ENCODE assay signal across 8 cellular contexts in the genomic region with DNA sequence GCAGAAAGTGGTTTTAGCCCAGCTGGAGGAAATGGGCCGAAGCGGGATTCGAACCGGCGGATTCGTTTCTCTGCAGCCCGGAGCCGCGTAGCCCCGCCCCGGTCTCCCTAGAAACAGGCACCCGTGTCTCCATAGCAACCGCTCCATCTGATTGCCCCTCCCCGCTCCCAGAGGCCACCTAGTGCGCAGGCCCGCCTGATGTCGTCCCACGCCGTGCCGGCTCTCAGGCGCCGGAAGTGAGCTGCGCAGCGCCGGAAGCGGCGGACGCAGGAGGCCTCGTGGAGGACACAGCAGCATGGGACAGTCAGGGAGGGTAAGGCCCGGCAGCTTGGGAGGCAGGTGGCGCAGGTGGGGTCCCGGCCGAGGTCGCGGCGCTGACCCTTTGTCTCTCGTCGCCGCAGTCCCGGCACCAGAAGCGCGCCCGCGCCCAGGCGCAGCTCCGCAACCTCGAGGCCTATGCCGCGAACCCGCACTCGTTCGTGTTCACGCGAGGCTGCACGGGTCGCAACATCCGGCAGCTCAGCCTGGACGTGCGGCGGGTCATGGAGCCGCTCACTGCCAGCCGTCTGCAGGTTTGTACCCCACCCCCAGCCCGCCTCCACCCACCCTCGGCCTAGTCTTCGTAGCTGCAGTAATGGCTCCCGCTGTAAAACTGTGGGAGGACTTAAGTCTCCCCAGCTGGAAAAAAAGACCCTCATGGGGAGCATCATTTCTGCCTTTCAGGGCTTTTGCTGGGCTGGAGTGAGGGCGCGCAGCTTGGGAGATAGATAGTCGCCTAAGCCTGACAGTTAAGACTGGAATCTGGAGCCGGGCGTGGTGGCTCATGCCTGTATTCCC.
A peak's percentile ranks its signal among the peaks of the same experiment; 100 is the strongest.
DNase-seq lines count a peak whose midpoint lies in the region; ATAC-seq and TF ChIP-seq lines count a peak whose summit lies in the region.

A gene with protein sequence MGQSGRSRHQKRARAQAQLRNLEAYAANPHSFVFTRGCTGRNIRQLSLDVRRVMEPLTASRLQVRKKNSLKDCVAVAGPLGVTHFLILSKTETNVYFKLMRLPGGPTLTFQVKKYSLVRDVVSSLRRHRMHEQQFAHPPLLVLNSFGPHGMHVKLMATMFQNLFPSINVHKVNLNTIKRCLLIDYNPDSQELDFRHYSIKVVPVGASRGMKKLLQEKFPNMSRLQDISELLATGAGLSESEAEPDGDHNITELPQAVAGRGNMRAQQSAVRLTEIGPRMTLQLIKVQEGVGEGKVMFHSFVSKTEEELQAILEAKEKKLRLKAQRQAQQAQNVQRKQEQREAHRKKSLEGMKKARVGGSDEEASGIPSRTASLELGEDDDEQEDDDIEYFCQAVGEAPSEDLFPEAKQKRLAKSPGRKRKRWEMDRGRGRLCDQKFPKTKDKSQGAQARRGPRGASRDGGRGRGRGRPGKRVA (plus strand): TSS at position 263 of the 837 bp plus-strand sequence. CDS start 33 bp downstream, at position 296.

- ATAC-seq in HG02610 (IDR thresholded peaks at IDR 0.05; ENCODE audit: unreplicated experiment) (peak; percentile 40), SK-N-SH treated with all-trans-retinoic acid at 6 μM for 48 hours (peak; percentile 98)

- DNase-seq in GM04503 (ENCODE audit: low read depth) (peak; percentile 78), NCI-H1092 treated with DMSO at 0.1 percent for 48 hours (lab: John Stamatoyannopoulos, UW) (peak; percentile 98), germinal center (ENCODE audit: low spot score) (peak; percentile 98), nucleus accumbens (lab: John Stamatoyannopoulos, UW) (peak; percentile 73 to 98 (median 95)), superior temporal gyrus (ENCODE audit: extremely low spot score) (peak; percentile 99)
- DNase-seq in activated naive CD4-positive, alpha-beta T cell treated with anti-CD3 and anti-CD28 coated beads, Interleukin-2, amount 50 U/mL, for 16 hours = peak; percentile 97

TF ChIP-seq in SK-N-SH treated with all-trans-retinoic acid at 6 μM for 48 hours, 23 proteins besides CTCF, POLR2A, EP300 and RAD21:
- no peak for TF ChIP-seq ZFP3 (CRISPR knock-in tag; IDR thresholded peaks at IDR 0.05)
- TF ChIP-seq, protein P1, sequence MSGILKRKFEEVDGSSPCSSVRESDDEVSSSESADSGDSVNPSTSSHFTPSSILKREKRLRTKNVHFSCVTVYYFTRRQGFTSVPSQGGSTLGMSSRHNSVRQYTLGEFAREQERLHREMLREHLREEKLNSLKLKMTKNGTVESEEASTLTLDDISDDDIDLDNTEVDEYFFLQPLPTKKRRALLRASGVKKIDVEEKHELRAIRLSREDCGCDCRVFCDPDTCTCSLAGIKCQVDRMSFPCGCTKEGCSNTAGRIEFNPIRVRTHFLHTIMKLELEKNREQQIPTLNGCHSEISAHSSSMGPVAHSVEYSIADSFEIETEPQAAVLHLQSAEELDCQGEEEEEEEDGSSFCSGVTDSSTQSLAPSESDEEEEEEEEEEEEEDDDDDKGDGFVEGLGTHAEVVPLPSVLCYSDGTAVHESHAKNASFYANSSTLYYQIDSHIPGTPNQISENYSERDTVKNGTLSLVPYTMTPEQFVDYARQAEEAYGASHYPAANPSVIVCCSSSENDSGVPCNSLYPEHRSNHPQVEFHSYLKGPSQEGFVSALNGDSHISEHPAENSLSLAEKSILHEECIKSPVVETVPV (CRISPR knock-in tag; IDR thresholded peaks at IDR 0.05) = no peak
- TF ChIP-seq ZNF70 (CRISPR knock-in tag; IDR thresholded peaks at IDR 0.05) = no peak
- no peak for TF ChIP-seq ARNTL (CRISPR knock-in tag; IDR thresholded peaks at IDR 0.05; ENCODE audit: borderline replicate concordance, low read depth)
- 0 out of 2 replicates have a peak, but pooled peaks have one; percentile 31 for TF ChIP-seq CSDC2 (CRISPR knock-in tag; IDR thresholded peaks at IDR 0.05)
- TF ChIP-seq TCF4 (CRISPR knock-in tag; IDR thresholded peaks at IDR 0.05; ENCODE audit: borderline replicate concordance) = no peak
- no peak for TF ChIP-seq PPARA (CRISPR knock-in tag; IDR thresholded peaks at IDR 0.05; ENCODE audit: borderline replicate concordance)
- no peak for TF ChIP-seq ZNF565 (CRISPR knock-in tag; conservative IDR thresholded peaks at IDR 0.05; ENCODE audit: low read depth)
- no peak for TF ChIP-seq TOX (CRISPR knock-in tag; IDR thresholded peaks at IDR 0.05; ENCODE audit: borderline replicate concordance)
- TF ChIP-seq, protein P2, sequence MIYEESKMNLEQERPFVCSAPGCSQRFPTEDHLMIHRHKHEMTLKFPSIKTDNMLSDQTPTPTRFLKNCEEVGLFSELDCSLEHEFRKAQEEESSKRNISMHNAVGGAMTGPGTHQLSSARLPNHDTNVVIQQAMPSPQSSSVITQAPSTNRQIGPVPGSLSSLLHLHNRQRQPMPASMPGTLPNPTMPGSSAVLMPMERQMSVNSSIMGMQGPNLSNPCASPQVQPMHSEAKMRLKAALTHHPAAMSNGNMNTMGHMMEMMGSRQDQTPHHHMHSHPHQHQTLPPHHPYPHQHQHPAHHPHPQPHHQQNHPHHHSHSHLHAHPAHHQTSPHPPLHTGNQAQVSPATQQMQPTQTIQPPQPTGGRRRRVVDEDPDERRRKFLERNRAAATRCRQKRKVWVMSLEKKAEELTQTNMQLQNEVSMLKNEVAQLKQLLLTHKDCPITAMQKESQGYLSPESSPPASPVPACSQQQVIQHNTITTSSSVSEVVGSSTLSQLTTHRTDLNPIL (CRISPR knock-in tag; IDR thresholded peaks at IDR 0.05; ENCODE audit: low read depth) = no peak
- no peak for TF ChIP-seq ZFP30 (CRISPR knock-in tag; IDR thresholded peaks at IDR 0.05)
- TF ChIP-seq BACH2 (CRISPR knock-in tag; IDR thresholded peaks at IDR 0.05; ENCODE audit: borderline replicate concordance) = no peak
- TF ChIP-seq, protein P3, sequence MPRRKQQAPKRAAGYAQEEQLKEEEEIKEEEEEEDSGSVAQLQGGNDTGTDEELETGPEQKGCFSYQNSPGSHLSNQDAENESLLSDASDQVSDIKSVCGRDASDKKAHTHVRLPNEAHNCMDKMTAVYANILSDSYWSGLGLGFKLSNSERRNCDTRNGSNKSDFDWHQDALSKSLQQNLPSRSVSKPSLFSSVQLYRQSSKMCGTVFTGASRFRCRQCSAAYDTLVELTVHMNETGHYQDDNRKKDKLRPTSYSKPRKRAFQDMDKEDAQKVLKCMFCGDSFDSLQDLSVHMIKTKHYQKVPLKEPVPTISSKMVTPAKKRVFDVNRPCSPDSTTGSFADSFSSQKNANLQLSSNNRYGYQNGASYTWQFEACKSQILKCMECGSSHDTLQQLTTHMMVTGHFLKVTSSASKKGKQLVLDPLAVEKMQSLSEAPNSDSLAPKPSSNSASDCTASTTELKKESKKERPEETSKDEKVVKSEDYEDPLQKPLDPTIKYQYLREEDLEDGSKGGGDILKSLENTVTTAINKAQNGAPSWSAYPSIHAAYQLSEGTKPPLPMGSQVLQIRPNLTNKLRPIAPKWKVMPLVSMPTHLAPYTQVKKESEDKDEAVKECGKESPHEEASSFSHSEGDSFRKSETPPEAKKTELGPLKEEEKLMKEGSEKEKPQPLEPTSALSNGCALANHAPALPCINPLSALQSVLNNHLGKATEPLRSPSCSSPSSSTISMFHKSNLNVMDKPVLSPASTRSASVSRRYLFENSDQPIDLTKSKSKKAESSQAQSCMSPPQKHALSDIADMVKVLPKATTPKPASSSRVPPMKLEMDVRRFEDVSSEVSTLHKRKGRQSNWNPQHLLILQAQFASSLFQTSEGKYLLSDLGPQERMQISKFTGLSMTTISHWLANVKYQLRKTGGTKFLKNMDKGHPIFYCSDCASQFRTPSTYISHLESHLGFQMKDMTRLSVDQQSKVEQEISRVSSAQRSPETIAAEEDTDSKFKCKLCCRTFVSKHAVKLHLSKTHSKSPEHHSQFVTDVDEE (CRISPR knock-in tag; IDR thresholded peaks at IDR 0.05) = 0 out of 2 replicates have a peak, but pooled peaks have one; percentile 14
- TF ChIP-seq SNAI2 (CRISPR knock-in tag; IDR thresholded peaks at IDR 0.05) = no peak
- TF ChIP-seq GLIS3 (CRISPR knock-in tag; IDR thresholded peaks at IDR 0.05) = no peak
TF ChIP-seq in SK-N-SH treated with all-trans-retinoic acid at 6 μM for 48 hours: peak in this region for 2.

Comparison
In these comparisons a context has a peak if more than half of its experiments do, and no peak if none do; other contexts are left out.
1. Peak in every context shown above with its lines: DNase-seq and ATAC-seq.